In the genomic region with DNA sequence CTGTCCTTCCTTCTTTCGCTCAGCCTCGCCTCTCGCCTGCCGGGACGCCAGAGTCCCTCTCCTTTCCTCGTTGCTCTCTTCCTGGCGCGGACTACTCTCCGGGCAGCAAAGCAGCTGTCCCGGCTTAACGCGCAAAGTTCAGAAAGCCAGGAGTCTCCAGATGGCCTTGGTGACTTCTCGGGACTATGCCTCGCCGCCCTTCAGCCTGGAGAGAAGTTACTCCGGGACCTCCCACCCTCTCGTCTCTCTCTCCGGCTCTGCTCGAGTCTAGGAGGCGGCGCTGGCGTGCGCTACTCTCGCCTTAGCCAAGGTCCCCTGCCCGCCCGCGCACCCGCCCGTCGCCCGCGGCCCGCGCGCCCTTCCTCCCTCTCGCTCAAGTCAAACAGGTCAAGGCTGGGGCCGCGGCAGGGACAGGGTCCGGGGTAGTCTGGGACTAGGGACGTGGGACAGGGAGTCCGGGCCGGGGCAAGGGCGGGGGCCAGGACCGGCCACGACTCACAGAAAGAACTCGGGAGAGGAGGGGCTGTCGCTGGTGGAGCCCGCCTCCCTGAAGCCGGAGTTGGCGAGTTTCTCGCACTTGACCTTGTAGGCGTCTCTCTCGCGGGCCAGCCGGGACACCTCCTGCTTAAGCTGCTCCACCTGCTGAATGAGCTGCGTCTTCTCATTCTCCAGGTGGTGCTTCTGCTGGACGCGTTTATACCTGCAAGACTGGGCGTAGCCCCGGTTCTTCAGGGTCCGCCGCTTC, we compare ENCODE assay signal across 8 cellular contexts. TPM values are rescaled to one million over a fixed set of nuclear protein-coding genes. Genes with fewer than 3 reads are reported as not detected.
DNase-seq lines count a peak whose midpoint lies in the region; ATAC-seq and TF ChIP-seq lines count a peak whose summit lies in the region.

No MANE protein-coding gene starts in this region.

- peak overlapping the region; percentile 70 for H2AFZ ChIP-seq in osteoblast (ENCODE audit: low read length)

- H3K36me3 Mint-ChIP-seq in glutamatergic neuron (ENCODE audit: unreplicated experiment): no peaks in the 10 kb centered on the region

- H3K9me3 Mint-ChIP-seq in glutamatergic neuron (ENCODE audit: unreplicated experiment): peaks cover 19% of the 10 kb centered on the region

- H4K20me1 ChIP-seq in osteoblast (ENCODE audit: insufficient read depth, low read length): no peaks in the 10 kb centered on the region

- no peaks in the 10 kb centered on the region for H3K9me3 ChIP-seq in osteoblast (ENCODE audit: low read depth, low read length)

- H3K27me3 Mint-ChIP-seq in glutamatergic neuron (ENCODE audit: unreplicated experiment): peaks cover 34% of the 10 kb centered on the region

- H3K27ac ChIP-seq in osteoblast (ENCODE audit: low read depth, low read length): no peak overlapping the region

- H3K27ac Mint-ChIP-seq in glutamatergic neuron (ENCODE audit: unreplicated experiment): no peak overlapping the region

- peak; percentile 0 for TF ChIP-seq CTCF in glutamatergic neuron (IDR thresholded peaks at IDR 0.05; ENCODE audit: partially characterized antibody, unreplicated experiment)
- no peak for TF ChIP-seq CTCF in osteoblast (IDR thresholded peaks at IDR 0.05; ENCODE audit: extremely low read depth, low read depth, low read length)

- H3K4me3 ChIP-seq in osteoblast (ENCODE audit: insufficient read depth, low read length): peak overlapping the region; percentile 69

- H3K79me2 ChIP-seq in osteoblast (ENCODE audit: insufficient read depth, low read length): no peaks in the 10 kb centered on the region

- ATAC-seq in HG02623 (IDR thresholded peaks at IDR 0.05; ENCODE audit: unreplicated experiment) (no peak), HG03045 (IDR thresholded peaks at IDR 0.05; ENCODE audit: unreplicated experiment) (no peak)

- peaks cover 4% of the 10 kb centered on the region for H3K4me1 Mint-ChIP-seq in glutamatergic neuron (ENCODE audit: low read depth, unreplicated experiment)

- peak overlapping the region; percentile 81 for H3K4me2 ChIP-seq in osteoblast (ENCODE audit: insufficient read depth, low read length)

- no peaks in the 10 kb centered on the region for H3K4me1 ChIP-seq in osteoblast (ENCODE audit: insufficient read depth, low read length)

- DNase-seq in CD1c-positive myeloid dendritic cell (ENCODE audit: extremely low spot score) (peak; percentile 65), SK-N-DZ (ENCODE audit: low spot score) (peak; percentile 75), glutamatergic neuron (peak; percentile 70), osteoblast (ENCODE audit: insufficient read length, low spot score, missing footprints) (no peak), SW 1271 (lab: John Stamatoyannopoulos, UW) (no peak), NCI-H1436 (lab: John Stamatoyannopoulos, UW) (no peak)

- peak overlapping the region; percentile 92 for H3K4me3 Mint-ChIP-seq in glutamatergic neuron (ENCODE audit: unreplicated experiment)

- peaks cover 44% of the 10 kb centered on the region for H3K27me3 ChIP-seq in osteoblast (ENCODE audit: insufficient read depth, low read length)

- H3K36me3 ChIP-seq in osteoblast (ENCODE audit: insufficient read depth, low read length): no peaks in the 10 kb centered on the region

RNA-seq across cellular contexts. Expression of a gene that starts 1.5 kb away (rescaled TPM):
- polyA plus RNA-seq in SK-N-DZ (2014; cell fraction: cytosol; rRNA removed): 3.6 and 3.8 TPM in 2 replicates
- polyA plus RNA-seq in SK-N-DZ (2014; cell fraction: nucleus; rRNA removed): 2.0 and 4.6 TPM in 2 replicates
- total RNA-seq in glutamatergic neuron (ENCODE audit: unreplicated experiment): 4.6 TPM
- 12.1 and 12.7 TPM in 2 replicates for total RNA-seq in osteoblast

Comparison
In these comparisons a context has a peak if more than half of its experiments do, and no peak if none do; other contexts are left out.
1. DNase-seq: peak in CD1c-positive myeloid dendritic cell (single experiment), SK-N-DZ (single experiment) and glutamatergic neuron (single experiment); none in osteoblast (single experiment), SW 1271 (0 of 2) and NCI-H1436 (single experiment).